In the genomic region with DNA sequence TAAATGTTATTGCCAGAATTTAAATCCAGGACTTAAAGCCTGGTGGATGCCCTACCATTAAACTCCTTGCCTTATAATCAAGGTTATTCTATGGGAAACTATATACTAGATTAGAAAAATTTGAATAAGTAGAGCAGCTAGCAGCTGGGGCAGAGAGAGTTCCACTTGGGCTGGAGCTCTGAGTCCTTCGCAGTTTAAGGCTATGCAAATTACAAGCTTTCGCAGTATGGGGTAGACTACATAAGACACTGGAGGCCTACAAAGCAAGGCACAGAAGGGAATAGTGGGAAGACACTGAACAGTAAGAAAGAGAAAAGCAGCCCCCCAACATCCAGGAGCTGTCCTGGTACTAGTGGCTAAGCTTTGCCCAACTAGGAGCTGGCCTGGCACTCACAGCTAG, we compare ENCODE assay signal across 1 cellular context.
TF ChIP-seq lines count a peak whose summit lies in the region.

No MANE protein-coding gene starts in this region.

TF ChIP-seq in IMR-90, 13 proteins besides CTCF, POLR2A, EP300 and RAD21:
- no peak for TF ChIP-seq MAFK (IDR thresholded peaks at IDR 0.05; ENCODE audit: low read depth, low read length)
- TF ChIP-seq ELK1 (IDR thresholded peaks at IDR 0.05; ENCODE audit: borderline replicate concordance, low read depth, low read length): no peak
- no peak for TF ChIP-seq BHLHE40 (IDR thresholded peaks at IDR 0.05; ENCODE audit: low read depth, low read length)
- no peak for TF ChIP-seq CHD1 (IDR thresholded peaks at IDR 0.05; ENCODE audit: low read depth, low read length)
- TF ChIP-seq CEBPB (IDR thresholded peaks at IDR 0.05; ENCODE audit: low read depth, low read length): no peak
- no peak for TF ChIP-seq SMC3 (IDR thresholded peaks at IDR 0.05; ENCODE audit: low read depth, low read length)
- no peak for TF ChIP-seq MXI1 (IDR thresholded peaks at IDR 0.05; ENCODE audit: borderline replicate concordance, low read depth, low read length)
- no peak for TF ChIP-seq MAZ (IDR thresholded peaks at IDR 0.05; ENCODE audit: borderline replicate concordance, low read depth, low read length)
- TF ChIP-seq RFX5 (IDR thresholded peaks at IDR 0.05; ENCODE audit: low read depth, low read length): no peak
- TF ChIP-seq FOS (IDR thresholded peaks at IDR 0.05; ENCODE audit: low read depth, low read length): no peak
- TF ChIP-seq NFE2L2 (IDR thresholded peaks at IDR 0.05; ENCODE audit: low read depth, low read length): no peak
- no peak for TF ChIP-seq RCOR1 (IDR thresholded peaks at IDR 0.05; ENCODE audit: insufficient replicate concordance, low read length)
TF ChIP-seq in IMR-90: peak in this region for 0.
